Comparison of ENCODE assay signal across 1 cellular context in genomic region chr5:172188033-172188892, GRCh38.
A peak's percentile ranks its signal among the peaks of the same experiment; 100 is the strongest.
TF ChIP-seq lines count a peak whose summit lies in the region.

Gene STK10, minus strand, starts transcription at chr5:172188224. Its CDS starts 182 bp downstream, at chr5:172188042.

TF ChIP-seq in K562, 482 proteins besides CTCF, POLR2A, EP300 and RAD21 (continued from another document):
- peak; percentile 36; the same call in 1 of the 2 replicates for TF ChIP-seq ZBTB33 (CRISPR knock-in tag; IDR thresholded peaks at IDR 0.05)
- TF ChIP-seq GTF2F1 (IDR thresholded peaks at IDR 0.05; ENCODE audit: low read depth, low read length): no peak
- no peak for TF ChIP-seq KDM4B (IDR thresholded peaks at IDR 0.05; ENCODE audit: borderline replicate concordance in 2 of 2, low read depth in 1 of 2)
- peak; percentile 27; the same call in 1 of the 2 replicates for TF ChIP-seq ZFX (CRISPR knock-in tag; IDR thresholded peaks at IDR 0.05)
- no peak for TF ChIP-seq PTRF (tag; IDR thresholded peaks at IDR 0.05)
- TF ChIP-seq ZBTB49 (CRISPR knock-in tag; IDR thresholded peaks at IDR 0.05; ENCODE audit: borderline replicate concordance): no peak
- peak; percentile 34; the same call in 1 of the 2 replicates for TF ChIP-seq SP1 (CRISPR knock-in tag; IDR thresholded peaks at IDR 0.05)
- TF ChIP-seq TARDBP (IDR thresholded peaks at IDR 0.05): no peak; the same call in 1 of the 2 replicates
- 0 out of 4 replicates have a peak, but pooled peaks of 1 of the 2 experiments have one; percentile 28 for TF ChIP-seq UBTF (IDR thresholded peaks at IDR 0.05; ENCODE audit: borderline replicate concordance in 1 of 2, low read depth in 2 of 2, low read length in 2 of 2)
- no peak for TF ChIP-seq E2F5 (CRISPR knock-in tag; IDR thresholded peaks at IDR 0.05)
- peak in 1 of 2 experiments; percentile 23; a peak in 1 of 4 replicates for TF ChIP-seq SIX5 (IDR thresholded peaks at IDR 0.05; ENCODE audit: borderline replicate concordance in 1 of 2, insufficient read depth in 1 of 2, low read depth in 1 of 2, low read length in 2 of 2)
- TF ChIP-seq BRF2 (IDR thresholded peaks at IDR 0.05; ENCODE audit: borderline replicate concordance, insufficient read depth, insufficient read length): no peak
- no peak for TF ChIP-seq BACH1 (tag; IDR thresholded peaks at IDR 0.05)
- 0 out of 2 replicates have a peak, but pooled peaks have one; percentile 51 for TF ChIP-seq ERF (CRISPR knock-in tag; IDR thresholded peaks at IDR 0.05)
- TF ChIP-seq NFE2L1 (tag; IDR thresholded peaks at IDR 0.05; ENCODE audit: borderline replicate concordance, low read depth): no peak
- TF ChIP-seq NCOR1 (IDR thresholded peaks at IDR 0.05): no peak
- no peak for TF ChIP-seq ZNF696 (CRISPR knock-in tag; conservative IDR thresholded peaks at IDR 0.05)
